Comparison of ENCODE assay signal across 19 cellular contexts in the genomic region with DNA sequence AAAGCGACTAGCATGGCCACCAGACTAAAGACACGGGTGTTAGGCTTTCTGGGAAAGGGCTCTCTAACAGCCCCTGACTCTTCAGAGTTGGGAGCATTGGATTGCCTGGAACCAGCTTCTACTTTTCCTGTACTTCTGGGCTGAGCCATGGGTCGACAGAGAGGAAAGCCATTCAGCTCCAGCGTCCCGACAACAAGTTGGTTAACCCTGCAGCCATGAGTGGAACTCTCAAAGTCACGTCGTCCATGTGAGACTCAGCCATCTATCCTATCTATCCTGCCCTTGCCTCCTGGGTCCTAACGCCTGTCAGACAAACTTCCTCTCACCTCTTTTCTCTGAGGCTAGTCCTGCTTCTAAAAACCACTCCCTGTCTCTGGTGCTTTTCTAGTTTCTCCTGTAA. TPM values are rescaled to one million over a fixed set of nuclear protein-coding genes. Genes with fewer than 3 reads are reported as not detected.
DNase-seq lines count a peak whose midpoint lies in the region; ATAC-seq and TF ChIP-seq lines count a peak whose summit lies in the region.
"Had no signal": no experiment of that assay in that cellular context is flagged by ENCODE, and none has a peak within 500 bp of the region (broad histone marks: within the 10 kb centered on the region; RNA-seq: fewer than 3 reads in every experiment).

No MANE protein-coding gene starts in this region.

- intact Hi-C loops in CD4-positive, alpha-beta memory T cell (cut with micrococcal nuclease), result no loop called here
- intact Hi-C loops in naive thymus-derived CD4-positive, alpha-beta T cell (cut with micrococcal nuclease), result no loop called here

- peak overlapping the region; percentile 82 for H3K9ac ChIP-seq in Loucy (ENCODE audit: low read depth, low read length, poor library complexity, severe bottlenecking)

- H3K4me1 ChIP-seq in CD4-positive, alpha-beta memory T cell (ENCODE audit: insufficient read depth, low read length), result peaks cover 5% of the 10 kb centered on the region
- peaks cover 11% of the 10 kb centered on the region for H3K4me1 ChIP-seq in Loucy (ENCODE audit: insufficient read depth, low read length, poor library complexity, severe bottlenecking)
- peaks cover 0 to 5% of the 10 kb centered on the region in 2 donors for H3K4me1 ChIP-seq in naive thymus-derived CD4-positive, alpha-beta T cell (ENCODE audit: control insufficient read depth in 2 of 2, insufficient read depth in 2 of 2, low read length in 2 of 2)
- H3K4me1 ChIP-seq: adrenal gland, SJCRH30 had no signal

- H3K9me3 ChIP-seq in CD4-positive, alpha-beta memory T cell (ENCODE audit: control insufficient read depth in 1 of 2, low read length in 2 of 2), result no peaks in the 10 kb centered on the region
- peaks cover 3% of the 10 kb centered on the region; the same call in 1 of the 2 replicates for H3K9me3 ChIP-seq in Loucy (ENCODE audit: insufficient read depth, low read depth, low read length)
- no peaks in the 10 kb centered on the region for H3K9me3 ChIP-seq in naive thymus-derived CD4-positive, alpha-beta T cell (ENCODE audit: control insufficient read depth in 2 of 3, low read length in 3 of 3)
- H3K9me3 ChIP-seq: adrenal gland, SJCRH30 had no signal

- peak overlapping the region; percentile 86 for H3K4me2 ChIP-seq in Loucy (ENCODE audit: low read depth, low read length, poor library complexity, severe bottlenecking)

- no peaks in the 10 kb centered on the region for H3K27me3 ChIP-seq in CD4-positive, alpha-beta memory T cell (ENCODE audit: insufficient read depth, low read length)
- H3K27me3 ChIP-seq in Loucy (ENCODE audit: insufficient read depth, low read length, poor library complexity, severe bottlenecking), result no peaks in the 10 kb centered on the region
- peaks cover 0 to 3% of the 10 kb centered on the region in 2 donors for H3K27me3 ChIP-seq in naive thymus-derived CD4-positive, alpha-beta T cell (ENCODE audit: control insufficient read depth in 2 of 2, insufficient read depth in 2 of 2, low read length in 2 of 2)
- H3K27me3 ChIP-seq: adrenal gland, heart left ventricle, SJCRH30, tibial nerve had no signal

- H3K27ac ChIP-seq in CD4-positive, alpha-beta memory T cell (ENCODE audit: low read depth, low read length), result no peak overlapping the region
- H3K27ac ChIP-seq in naive thymus-derived CD4-positive, alpha-beta T cell (ENCODE audit: low read depth, low read length), result no peak overlapping the region
- H3K27ac ChIP-seq: adrenal gland, heart left ventricle, SJCRH30, tibial nerve had no signal

- no peaks in the 10 kb centered on the region for H3K9me2 ChIP-seq in Loucy (replicated peaks; ENCODE audit: low read depth, low read length)

- H3K4me3 Mint-ChIP-seq in CD4-positive, alpha-beta memory T cell, result peak overlapping the region; percentile 12 to 74 (median 64)
- H3K4me3 Mint-ChIP-seq in naive thymus-derived CD4-positive, alpha-beta T cell, result peak overlapping the region; percentile 38 to 85 (median 68)
- H3K4me3 Mint-ChIP-seq: nephron progenitor cell had no signal

- H3K9me3 Mint-ChIP-seq in CD4-positive, alpha-beta memory T cell, result peaks cover 0 to 3% (median 0%) of the 10 kb centered on the region in 8 donors
- peaks cover 0 to 17% (median 0%) of the 10 kb centered on the region in 11 donors for H3K9me3 Mint-ChIP-seq in naive thymus-derived CD4-positive, alpha-beta T cell

- 0 out of 2 replicates have a peak, but pooled peaks cover 6% of the 10 kb centered on the region for H3F3A ChIP-seq in Loucy (ENCODE audit: low read depth)

- peak overlapping the region in 3 of 7 donors; percentile 32 to 58 (median 52) for H3K27ac Mint-ChIP-seq in CD4-positive, alpha-beta memory T cell
- H3K27ac Mint-ChIP-seq in naive thymus-derived CD4-positive, alpha-beta T cell, result peak overlapping the region in 1 of 9 donors; percentile 88
- H3K27ac Mint-ChIP-seq: nephron progenitor cell had no signal

- POLR2A ChIA-PET in CD4-positive, alpha-beta memory T cell (lab: Charles Lee; ENCODE audit: partially characterized antibody), result interaction anchor here (1.1 kb wide), 1 partner anchor 33 kb away, joined by 3 read pairs; a partner anchor contains a TSS
- POLR2A ChIA-PET in naive thymus-derived CD4-positive, alpha-beta T cell (lab: Charles Lee), result interaction anchor here (1.4 kb wide), 1 partner anchor 33 kb away, joined by 4 read pairs; a partner anchor contains a TSS

- H3K4me1 Mint-ChIP-seq in CD4-positive, alpha-beta memory T cell, result peaks cover 10 to 22% (median 13%) of the 10 kb centered on the region in 4 donors
- peaks cover 15 to 48% (median 23%) of the 10 kb centered on the region in 7 donors for H3K4me1 Mint-ChIP-seq in naive thymus-derived CD4-positive, alpha-beta T cell
- H3K4me1 Mint-ChIP-seq: nephron progenitor cell had no signal

- no peaks in the 10 kb centered on the region for H3K36me3 ChIP-seq in CD4-positive, alpha-beta memory T cell (ENCODE audit: insufficient read depth, low read length)
- no peaks in the 10 kb centered on the region for H3K36me3 ChIP-seq in Loucy (ENCODE audit: insufficient read depth, low read length)
- H3K36me3 ChIP-seq in naive thymus-derived CD4-positive, alpha-beta T cell (ENCODE audit: control insufficient read depth in 2 of 3, insufficient read depth in 3 of 3, low read length in 3 of 3), result no peaks in the 10 kb centered on the region
- H3K36me3 ChIP-seq: adrenal gland, heart left ventricle, SJCRH30, tibial nerve had no signal

- peak in 3 of 5 donors; percentile 9 to 21 (median 14) for DNase-seq in CD4-positive, alpha-beta memory T cell
- DNase-seq in activated T-cell treated with anti-CD3 and anti-CD28 coated beads, Interleukin-2, amount 50 U/mL, for 48 hours, result peak; percentile 29 to 43
- peak in 1 of 9 donors; percentile 26 for DNase-seq in naive thymus-derived CD4-positive, alpha-beta T cell
- DNase-seq in anterior cingulate cortex (lab: John Stamatoyannopoulos, UW), result no peak
- no peak for DNase-seq in HUDEP-2 (lab: John Stamatoyannopoulos, UW; ENCODE audit: unreplicated experiment in 76 of 76)
- no peak for DNase-seq in GM19240 (ENCODE audit: insufficient read length, low spot score)
- DNase-seq: adrenal gland; caudate nucleus; effector CD8-positive, alpha-beta T cell; HCEC 1CT; heart left ventricle; NCI-H2029; NCI-H510A; nephron progenitor cell; OCI-M1 had no signal

- H2AFZ ChIP-seq in Loucy (ENCODE audit: low read length), result peak overlapping the region; percentile 67; the same call in 1 of the 2 replicates

- no peak for TF ChIP-seq CTCF in Loucy (conservative IDR thresholded peaks at IDR 0.05; ENCODE audit: low read length)

- no peak overlapping the region for H3K4me3 ChIP-seq in CD4-positive, alpha-beta memory T cell (ENCODE audit: low read length in 2 of 2)
- peak overlapping the region; percentile 80 for H3K4me3 ChIP-seq in Loucy (ENCODE audit: low read length, poor library complexity, severe bottlenecking)
- H3K4me3 ChIP-seq in naive thymus-derived CD4-positive, alpha-beta T cell (ENCODE audit: low read length), result peak overlapping the region; percentile 18
- H3K4me3 ChIP-seq: adrenal gland, lung, SJCRH30, tibial nerve had no signal

- H3K36me3 Mint-ChIP-seq in CD4-positive, alpha-beta memory T cell, result no peaks in the 10 kb centered on the region
- H3K36me3 Mint-ChIP-seq in naive thymus-derived CD4-positive, alpha-beta T cell, result peaks cover 0 to 61% (median 0%) of the 10 kb centered on the region in 5 donors

- CTCF ChIA-PET in CD4-positive, alpha-beta memory T cell (lab: Charles Lee; ENCODE audit: partially characterized antibody), result interaction anchor here (0.7 kb wide), 1 partner anchor 66 kb away, joined by 4 read pairs; no protein-coding TSS in a partner anchor
- CTCF ChIA-PET in naive thymus-derived CD4-positive, alpha-beta T cell (lab: Charles Lee), result no interaction called here

- peaks cover 2 to 10% of the 10 kb centered on the region in 2 donors for H3K27me3 Mint-ChIP-seq in CD4-positive, alpha-beta memory T cell
- H3K27me3 Mint-ChIP-seq in naive thymus-derived CD4-positive, alpha-beta T cell, result peaks cover 7 to 13% (median 11%) of the 10 kb centered on the region in 5 donors

- peaks cover 22% of the 10 kb centered on the region; the same call in 1 of the 2 replicates for H3K79me2 ChIP-seq in Loucy (ENCODE audit: insufficient read depth, low read length)

- H4K20me1 ChIP-seq in Loucy (ENCODE audit: insufficient read depth, low read length, poor library complexity, severe bottlenecking), result no peaks in the 10 kb centered on the region

- ATAC-seq in naive thymus-derived CD4-positive, alpha-beta T cell, result no peak
- ATAC-seq: heart left ventricle had no signal

RNA-seq across cellular contexts. Expression of a gene that starts 32.6 kb away (rescaled TPM):
- 10 to 100 TPM; 46.6 to 52.2 TPM for total RNA-seq in CD4-positive, alpha-beta memory T cell
- polyA plus RNA-seq in CD4-positive, alpha-beta memory T cell, result 10 to 100 TPM; 21.2 to 40.1 TPM
- 10 to 100 TPM; 30.5 to 54.0 (median 40.3) TPM for total RNA-seq in naive thymus-derived CD4-positive, alpha-beta T cell
- 10 to 100 TPM; 30.6 to 31.7 TPM for polyA plus RNA-seq in naive thymus-derived CD4-positive, alpha-beta T cell

Comparison
In these comparisons a context has a peak if more than half of its experiments do, and no peak if none do; other contexts are left out.
1. DNase-seq: peak in CD4-positive, alpha-beta memory T cell (3 of 5) and activated T-cell treated with anti-CD3 and anti-CD28 coated beads, Interleukin-2, amount 50 U/mL, for 48 hours (2 of 2); none in anterior cingulate cortex (0 of 58), HUDEP-2 (0 of 76) and GM19240 (single experiment).
2. H3K4me3 ChIP-seq: peak in Loucy (single experiment) and naive thymus-derived CD4-positive, alpha-beta T cell (single experiment); none in CD4-positive, alpha-beta memory T cell (0 of 2).